ENCODE assay signal across 8 cellular contexts in genomic region chr10:3873728-3874461, GRCh38.
A peak's percentile ranks its signal among the peaks of the same experiment; 100 is the strongest.
DNase-seq lines count a peak whose midpoint lies in the region; ATAC-seq and TF ChIP-seq lines count a peak whose summit lies in the region.

No MANE protein-coding gene starts in this region.

- no peaks in the 10 kb centered on the region for H3K9me3 ChIP-seq in T-helper 17 cell (ENCODE audit: control insufficient read depth, low read length, poor library complexity, severe bottlenecking)
- no peaks in the 10 kb centered on the region for H3K9me3 ChIP-seq in gastroesophageal sphincter

- TF ChIP-seq EP300 in gastroesophageal sphincter (IDR thresholded peaks at IDR 0.05): no peak

- ATAC-seq in GM21515 (IDR thresholded peaks at IDR 0.05; ENCODE audit: unreplicated experiment): peak; percentile 68
- ATAC-seq in T-helper 17 cell: peak; percentile 59
- ATAC-seq in gastroesophageal sphincter: peak; percentile 57
- ATAC-seq in stimulated activated effector memory CD8-positive, alpha-beta T cell treated with anti-CD3 and anti-CD28 coated beads, Interleukin-12 subunit alpha, Interleukin-12 subunit beta, amount 100 ng/mL, for 72 hours: peak; percentile 88

- 6 to 13% methylated on average over 6 to 7 of the region's 7 CpGs for WGBS in gastroesophageal sphincter (ENCODE audit: low coverage in 1 of 2), 2 donors

- no peak overlapping the region for H3K4me3 ChIP-seq in GM12865 (ENCODE audit: low read depth, low read length)
- H3K4me3 ChIP-seq in gastroesophageal sphincter: no peak overlapping the region

- H3K27me3 ChIP-seq in gastroesophageal sphincter: no peaks in the 10 kb centered on the region

- peaks cover 2% of the 10 kb centered on the region for H3K36me3 Mint-ChIP-seq in T-helper 17 cell (ENCODE audit: low read depth)
- peaks cover 26% of the 10 kb centered on the region for H3K36me3 Mint-ChIP-seq in stimulated activated effector memory CD8-positive, alpha-beta T cell treated with anti-CD3 and anti-CD28 coated beads, Interleukin-12 subunit alpha, Interleukin-12 subunit beta, amount 100 ng/mL, for 72 hours

- H3K4me1 ChIP-seq in gastroesophageal sphincter: peaks cover 0 to 26% (median 7%) of the 10 kb centered on the region in 3 donors

- no peaks in the 10 kb centered on the region for H3K9me3 Mint-ChIP-seq in stimulated activated effector memory CD8-positive, alpha-beta T cell treated with anti-CD3 and anti-CD28 coated beads, Interleukin-12 subunit alpha, Interleukin-12 subunit beta, amount 100 ng/mL, for 72 hours

- peaks cover 49% of the 10 kb centered on the region for H3K4me1 Mint-ChIP-seq in T-helper 17 cell
- H3K4me1 Mint-ChIP-seq in stimulated activated effector memory CD8-positive, alpha-beta T cell treated with anti-CD3 and anti-CD28 coated beads, Interleukin-12 subunit alpha, Interleukin-12 subunit beta, amount 100 ng/mL, for 72 hours: peaks cover 58% of the 10 kb centered on the region

- no peak for TF ChIP-seq POLR2A in gastroesophageal sphincter (IDR thresholded peaks at IDR 0.05)

- TF ChIP-seq CTCF in GM12865 (IDR thresholded peaks at IDR 0.05; ENCODE audit: insufficient read depth, low read depth, low read length, missing control alignments): no peak
- TF ChIP-seq CTCF in gastroesophageal sphincter (IDR thresholded peaks at IDR 0.05): no peak

- peak overlapping the region; percentile 71 for H3K4me3 Mint-ChIP-seq in T-helper 17 cell
- peak overlapping the region; percentile 53 for H3K4me3 Mint-ChIP-seq in stimulated activated effector memory CD8-positive, alpha-beta T cell treated with anti-CD3 and anti-CD28 coated beads, Interleukin-12 subunit alpha, Interleukin-12 subunit beta, amount 100 ng/mL, for 72 hours

- no peaks in the 10 kb centered on the region for H3K36me3 ChIP-seq in gastroesophageal sphincter

- H3K27ac Mint-ChIP-seq in T-helper 17 cell: peak overlapping the region; percentile 99
- peak overlapping the region; percentile 93 for H3K27ac Mint-ChIP-seq in stimulated activated effector memory CD8-positive, alpha-beta T cell treated with anti-CD3 and anti-CD28 coated beads, Interleukin-12 subunit alpha, Interleukin-12 subunit beta, amount 100 ng/mL, for 72 hours

- peak; percentile 94 for DNase-seq in GM12865 (ENCODE audit: low read depth)
- DNase-seq in HT1080 (ENCODE audit: low read depth): peak; percentile 31
- no peak for DNase-seq in T-helper 17 cell
- no peak for DNase-seq in stimulated activated effector memory CD8-positive, alpha-beta T cell treated with anti-CD3 and anti-CD28 coated beads, Interleukin-12 subunit alpha, Interleukin-12 subunit beta, amount 100 ng/mL, for 72 hours (ENCODE audit: low spot score in 2 of 2)
- DNase-seq in NCI-H1694 (lab: John Stamatoyannopoulos, UW): no peak
- DNase-seq in NK-92 (lab: John Stamatoyannopoulos, UW; ENCODE audit: unreplicated experiment): no peak

- peak overlapping the region; percentile 25 to 71 (median 69) for H3K27ac ChIP-seq in gastroesophageal sphincter

- no peaks in the 10 kb centered on the region for H3K27me3 Mint-ChIP-seq in T-helper 17 cell

Comparison
In these comparisons a context has a peak if more than half of its experiments do, and no peak if none do; other contexts are left out.
1. DNase-seq: peak in GM12865 (single experiment) and HT1080 (single experiment); none in T-helper 17 cell (0 of 3), stimulated activated effector memory CD8-positive, alpha-beta T cell treated with anti-CD3 and anti-CD28 coated beads, Interleukin-12 subunit alpha, Interleukin-12 subunit beta, amount 100 ng/mL, for 72 hours (0 of 2), NCI-H1694 (single experiment) and NK-92 (single experiment).
2. Peak in every context shown above with its lines, with median percentiles within 50 percentile points of each other: ATAC-seq.